18 cellular contexts compared by ENCODE assay signal in the genomic region with DNA sequence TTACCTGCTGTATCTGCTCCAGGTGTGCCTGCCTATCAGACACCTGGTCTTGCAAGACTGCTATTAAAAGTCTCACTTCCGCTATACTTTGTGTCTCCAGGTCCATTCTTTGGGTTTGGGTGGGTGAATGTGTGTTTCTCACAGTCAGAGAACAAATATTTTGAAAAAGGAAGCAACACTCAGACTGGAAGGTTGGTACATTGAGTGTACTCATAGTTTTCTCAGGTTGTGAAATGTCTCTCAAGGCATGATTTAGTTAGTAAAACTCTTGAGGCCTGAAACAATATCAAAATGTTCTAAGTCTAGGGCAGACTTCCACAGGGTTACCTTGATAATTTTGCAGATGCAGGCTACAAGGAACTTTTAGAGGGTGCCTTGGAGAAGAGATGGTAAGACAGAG.
DNase-seq lines count a peak whose midpoint lies in the region; ATAC-seq and TF ChIP-seq lines count a peak whose summit lies in the region.
"Had no signal": no experiment of that assay in that cellular context is flagged by ENCODE, and none has a peak within 500 bp of the region (broad histone marks: within the 10 kb centered on the region; RNA-seq: fewer than 3 reads in every experiment).

No MANE protein-coding gene starts in this region.

- BruUV-seq in MCF 10A (replicated peaks; lab: Mats Ljungman, UMichigan): no TSS peak

- H3K27ac ChIP-seq in breast epithelium: no peak overlapping the region
- no peak overlapping the region for H3K27ac ChIP-seq in colonic mucosa
- H3K27ac ChIP-seq: BLaER1 treated with 17β-estradiol and CSF1 and Interleukin-3, amounts not matched to agents 10 nM and 100 nM had no signal

- no peaks in the 10 kb centered on the region for H3K27me3 Mint-ChIP-seq in MCF 10A (ENCODE audit: insufficient read depth, unreplicated experiment)
- H3K27me3 Mint-ChIP-seq: B cell; CD4-positive, CD25-positive, alpha-beta regulatory T cell; CD8-positive, alpha-beta memory T cell had no signal

- H3K27me3 ChIP-seq in breast epithelium (no peaks in the 10 kb centered on the region), colonic mucosa (no peaks in the 10 kb centered on the region)
- H3K27me3 ChIP-seq: BLaER1 treated with 17β-estradiol and CSF1 and Interleukin-3, amounts not matched to agents 10 nM and 100 nM had no signal

- no peak overlapping the region for H3K4me3 Mint-ChIP-seq in MCF 10A (ENCODE audit: unreplicated experiment)
- H3K4me3 Mint-ChIP-seq: B cell; CD4-positive, CD25-positive, alpha-beta regulatory T cell; CD8-positive, alpha-beta memory T cell had no signal

- POLR2A ChIA-PET in MCF 10A (lab: Yijun Ruan, JAX): no interaction called here

- no peak overlapping the region for H3K9ac ChIP-seq in colonic mucosa (ENCODE audit: low read depth in 2 of 2, low read length in 2 of 2)
- H3K9ac ChIP-seq: BLaER1 treated with 17β-estradiol and CSF1 and Interleukin-3, amounts not matched to agents 10 nM and 100 nM had no signal

- H3K36me3 ChIP-seq in breast epithelium (no peaks in the 10 kb centered on the region), mucosa of descending colon (ENCODE audit: low read depth) (no peaks in the 10 kb centered on the region), colonic mucosa (no peaks in the 10 kb centered on the region)
- H3K36me3 ChIP-seq: BLaER1 treated with 17β-estradiol and CSF1 and Interleukin-3, amounts not matched to agents 10 nM and 100 nM; HAP-1 had no signal

- DNase-seq in MCF 10A (ENCODE audit: unreplicated experiment) (no peak), breast epithelium (ENCODE audit: low spot score in 2 of 2) (no peak), MV-4-11 (lab: John Stamatoyannopoulos, UW) (peak; percentile 17), mucosa of descending colon (no peak), SKM-1 treated with dmso at 0.1 percent for 144 hours (lab: John Stamatoyannopoulos, UW; ENCODE audit: unreplicated experiment) (no peak), Kasumi-1 (lab: John Stamatoyannopoulos, UW) (no peak), colonic mucosa (no peak)
- DNase-seq: CD4-positive, CD25-positive, alpha-beta regulatory T cell; CD8-positive, alpha-beta memory T cell; COR-L47; DMS 273 treated with DMSO at 0.1 percent for 48 hours; DMS53; DND-41; EL had no signal

- no peaks in the 10 kb centered on the region for H3K36me3 Mint-ChIP-seq in MCF 10A (ENCODE audit: insufficient read depth, unreplicated experiment)
- H3K36me3 Mint-ChIP-seq: CD4-positive, CD25-positive, alpha-beta regulatory T cell; CD8-positive, alpha-beta memory T cell had no signal

- no peaks in the 10 kb centered on the region for H3K9me3 Mint-ChIP-seq in MCF 10A (ENCODE audit: unreplicated experiment)

- CTCF ChIA-PET in MCF 10A (lab: Yijun Ruan, JAX): no interaction called here

- H3K9me3 ChIP-seq in breast epithelium: no peaks in the 10 kb centered on the region
- H3K9me3 ChIP-seq in mucosa of descending colon: no peaks in the 10 kb centered on the region
- H3K9me3 ChIP-seq in colonic mucosa: no peaks in the 10 kb centered on the region
- H3K9me3 ChIP-seq: BLaER1 treated with 17β-estradiol and CSF1 and Interleukin-3, amounts not matched to agents 10 nM and 100 nM; HAP-1 had no signal

- no peak for TF ChIP-seq CTCF in MCF 10A (IDR thresholded peaks at IDR 0.05; ENCODE audit: unreplicated experiment)
- no peak for TF ChIP-seq CTCF in breast epithelium (IDR thresholded peaks at IDR 0.05)
- TF ChIP-seq CTCF in mucosa of descending colon (IDR thresholded peaks at IDR 0.05): no peak
- TF ChIP-seq CTCF in colonic mucosa (IDR thresholded peaks at IDR 0.05): no peak

- intact Hi-C loops in MCF 10A (cut with micrococcal nuclease): no loop called here
- intact Hi-C loops in breast epithelium (cut with DNase I; ENCODE audit: low total_unique reads): no loop called here
- intact Hi-C loops in mucosa of descending colon (cut with DNase I, micrococcal nuclease): no loop called here
- intact Hi-C loops in colonic mucosa (cut with DNase I): no loop called here

- no peak overlapping the region for H3K4me3 ChIP-seq in breast epithelium
- no peak overlapping the region for H3K4me3 ChIP-seq in mucosa of descending colon
- no peak overlapping the region for H3K4me3 ChIP-seq in colonic mucosa
- H3K4me3 ChIP-seq: BLaER1 treated with 17β-estradiol and CSF1 and Interleukin-3, amounts not matched to agents 10 nM and 100 nM; GM12878; HAP-1 had no signal

- H3K4me1 ChIP-seq in breast epithelium (no peaks in the 10 kb centered on the region), mucosa of descending colon (ENCODE audit: low read depth) (peaks cover 2% of the 10 kb centered on the region), colonic mucosa (no peaks in the 10 kb centered on the region)
- H3K4me1 ChIP-seq: BLaER1 treated with 17β-estradiol and CSF1 and Interleukin-3, amounts not matched to agents 10 nM and 100 nM; HAP-1 had no signal

- peak overlapping the region; percentile 25 for H3K27ac Mint-ChIP-seq in MCF 10A (ENCODE audit: low read depth, unreplicated experiment)
- H3K27ac Mint-ChIP-seq: B cell; CD4-positive, CD25-positive, alpha-beta regulatory T cell; CD8-positive, alpha-beta memory T cell had no signal

- no peak for TF ChIP-seq POLR2A in breast epithelium (IDR thresholded peaks at IDR 0.05)

- peak; percentile 28 for ATAC-seq in mucosa of descending colon
- ATAC-seq: GM12878 had no signal

- no peaks in the 10 kb centered on the region for H3K4me1 Mint-ChIP-seq in MCF 10A (ENCODE audit: insufficient read depth, unreplicated experiment)
- H3K4me1 Mint-ChIP-seq: B cell; CD4-positive, CD25-positive, alpha-beta regulatory T cell; CD8-positive, alpha-beta memory T cell had no signal
